Comparison of ENCODE assay signal across 1 cellular context in the genomic region with DNA sequence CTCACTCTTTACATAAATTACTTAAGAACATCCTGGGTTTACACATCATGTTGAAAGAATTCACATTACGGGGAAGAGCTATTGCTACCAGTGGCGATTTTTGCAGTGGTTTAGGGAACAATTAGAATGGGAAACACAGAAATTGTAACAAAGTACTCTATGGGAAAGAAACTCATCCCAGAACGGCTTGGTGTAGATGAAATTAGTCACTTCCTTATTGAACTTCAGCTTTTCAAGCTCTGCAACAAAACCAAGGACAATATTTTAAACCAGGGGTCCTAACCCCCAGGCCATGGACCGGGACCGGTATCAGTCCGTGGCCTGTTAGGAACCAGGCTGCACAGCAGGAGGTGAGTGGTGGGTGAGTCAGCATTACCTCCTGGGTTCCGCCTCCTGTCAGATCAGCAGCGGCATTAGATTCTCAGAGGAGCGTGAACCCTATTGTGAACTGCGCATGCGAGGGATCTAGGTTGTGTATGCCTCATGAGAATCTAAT.
TF ChIP-seq lines count a peak whose summit lies in the region.

No MANE protein-coding gene starts in this region.

TF ChIP-seq in HCT116, 20 proteins besides CTCF, POLR2A, EP300 and RAD21 (continued from another document):
- TF ChIP-seq TCF7L2 (IDR thresholded peaks at IDR 0.05; ENCODE audit: borderline replicate concordance, extremely low read depth, insufficient read depth, insufficient read length) = no peak
- no peak for TF ChIP-seq ZFX (IDR thresholded peaks at IDR 0.05)
- no peak for TF ChIP-seq EZH2 (IDR thresholded peaks at IDR 0.05)
- TF ChIP-seq EGR1 (IDR thresholded peaks at IDR 0.05; ENCODE audit: low read depth) = no peak
- TF ChIP-seq YY1 (IDR thresholded peaks at IDR 0.05; ENCODE audit: extremely low read depth, insufficient replicate concordance, low read depth, low read length) = no peak
- TF ChIP-seq, protein P1, sequence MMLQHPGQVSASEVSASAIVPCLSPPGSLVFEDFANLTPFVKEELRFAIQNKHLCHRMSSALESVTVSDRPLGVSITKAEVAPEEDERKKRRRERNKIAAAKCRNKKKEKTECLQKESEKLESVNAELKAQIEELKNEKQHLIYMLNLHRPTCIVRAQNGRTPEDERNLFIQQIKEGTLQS (IDR thresholded peaks at IDR 0.05) = no peak
- no peak for TF ChIP-seq CBX3 (IDR thresholded peaks at IDR 0.05; ENCODE audit: low read depth)
TF ChIP-seq in HCT116: peak in this region for 2.
